12 cellular contexts compared by ENCODE assay signal in genomic region chrX:13082286-13083065, GRCh38. TPM values are rescaled to one million over a fixed set of nuclear protein-coding genes. Genes with fewer than 3 reads are reported as not detected.
A peak's percentile ranks its signal among the peaks of the same experiment; 100 is the strongest.
DNase-seq lines count a peak whose midpoint lies in the region; ATAC-seq and TF ChIP-seq lines count a peak whose summit lies in the region.
"Had no signal": no experiment of that assay in that cellular context is flagged by ENCODE, and none has a peak within 500 bp of the region (broad histone marks: within the 10 kb centered on the region; RNA-seq: fewer than 3 reads in every experiment).

No MANE protein-coding gene starts in this region.

- no peaks in the 10 kb centered on the region for H3K9me3 ChIP-seq in upper lobe of left lung
- H3K9me3 ChIP-seq: prostate gland had no signal

- peak overlapping the region; percentile 89 for H3K27ac Mint-ChIP-seq in activated B cell treated with CpG ODN at 0.5 μM for 24 hours

- ATAC-seq in activated B cell treated with CpG ODN at 0.5 μM for 24 hours (ENCODE audit: low read depth) (no peak), upper lobe of left lung (ENCODE audit: low FRiP score in 2 of 2) (no peak), HG02885 (IDR thresholded peaks at IDR 0.05; ENCODE audit: poor library complexity, unreplicated experiment) (no peak), HG02571 (IDR thresholded peaks at IDR 0.05; ENCODE audit: unreplicated experiment) (no peak)

- POLR2A ChIA-PET in activated B cell treated with CpG ODN at 0.5 μM for 24 hours (lab: Charles Lee), result interaction anchor here (0.7 to 15.8 kb wide), 12 partner anchors 9 to 404 kb away, joined by 3 to 847 read pairs (median 14); partner anchors contain the start of gene TMSB4X

- intact Hi-C loops in activated B cell treated with CpG ODN at 0.5 μM for 24 hours (cut with micrococcal nuclease), result no loop called here

- H3K36me3 Mint-ChIP-seq in activated B cell treated with CpG ODN at 0.5 μM for 24 hours (ENCODE audit: low read depth), result no peaks in the 10 kb centered on the region

- no peaks in the 10 kb centered on the region for H3K27me3 ChIP-seq in layer of hippocampus (ENCODE audit: control insufficient read depth, insufficient read depth, low read length)
- no peaks in the 10 kb centered on the region for H3K27me3 ChIP-seq in upper lobe of left lung

- no peak overlapping the region for H3K4me3 Mint-ChIP-seq in activated B cell treated with CpG ODN at 0.5 μM for 24 hours

- 62 to 70% methylated on average over 10 to 11 of the region's 11 CpGs for WGBS in upper lobe of left lung, 2 donors

- no peak for TF ChIP-seq POLR2A in upper lobe of left lung (IDR thresholded peaks at IDR 0.05)

- peak overlapping the region; percentile 20 for H3K27ac ChIP-seq in layer of hippocampus (ENCODE audit: low read depth, low read length)
- peak overlapping the region; percentile 35 to 77 (median 70) for H3K27ac ChIP-seq in upper lobe of left lung
- H3K27ac ChIP-seq: prostate gland had no signal

- H3K4me1 Mint-ChIP-seq in activated B cell treated with CpG ODN at 0.5 μM for 24 hours, result peaks cover 95% of the 10 kb centered on the region

- DNase-seq in stimulated activated CD4-positive, alpha-beta T cell treated with anti-CD3 and anti-CD28 coated beads, Interleukin-4, amount 100 ng/mL, for 24 hours, result peak; percentile 17
- DNase-seq in stimulated activated CD4-positive, alpha-beta T cell treated with anti-CD3 and anti-CD28 coated beads, Interleukin-2, amount 100 ng/mL, for 24 hours, result no peak
- DNase-seq in activated B cell treated with CpG ODN at 0.5 μM for 24 hours (no peak), upper lobe of left lung (no peak), SK-N-DZ (ENCODE audit: low spot score) (no peak)
- DNase-seq: NCI-H2029 had no signal

- no peaks in the 10 kb centered on the region for H3K36me3 ChIP-seq in upper lobe of left lung
- H3K36me3 ChIP-seq: prostate gland had no signal

- peaks cover 15 to 36% (median 29%) of the 10 kb centered on the region in 4 donors for H3K4me1 ChIP-seq in upper lobe of left lung
- H3K4me1 ChIP-seq: prostate gland had no signal

- TF ChIP-seq EP300 in upper lobe of left lung (IDR thresholded peaks at IDR 0.05), result no peak

- H3K27me3 Mint-ChIP-seq in activated B cell treated with CpG ODN at 0.5 μM for 24 hours, result no peaks in the 10 kb centered on the region

- TF ChIP-seq CTCF in activated B cell treated with CpG ODN at 0.5 μM for 24 hours (IDR thresholded peaks at IDR 0.05) (no peak), upper lobe of left lung (IDR thresholded peaks at IDR 0.05) (no peak)

- no peak overlapping the region for H3K4me3 ChIP-seq in upper lobe of left lung
- H3K4me3 ChIP-seq: prostate gland had no signal

- no peaks in the 10 kb centered on the region for H3K9me3 Mint-ChIP-seq in activated B cell treated with CpG ODN at 0.5 μM for 24 hours

- CTCF ChIA-PET in activated B cell treated with CpG ODN at 0.5 μM for 24 hours (lab: Charles Lee), result interaction anchor here (0.6 to 2.6 kb wide), 11 partner anchors 9 to 405 kb away, joined by 3 to 17 read pairs (median 3); no protein-coding TSS in a partner anchor

RNA-seq across cellular contexts. Expression of gene FAM9C, which starts 38.1 kb away (rescaled TPM):
- total RNA-seq in activated B cell treated with CpG ODN at 0.5 μM for 24 hours, result not detected in 2 replicates
- under 1 TPM in 1 of 6 donors, not detected in 5; 0.20 TPM for total RNA-seq in upper lobe of left lung
- not detected in 2 replicates for polyA plus RNA-seq in SK-N-DZ (2014; cell fraction: cytosol; rRNA removed)
- polyA plus RNA-seq in SK-N-DZ (2014; cell fraction: nucleus; rRNA removed), result not detected in 2 replicates
- polyA plus RNA-seq: BJ, esophagus had no signal
